ENCODE assay signal across 1 cellular context in genomic region chrX:21606037-21606436, GRCh38.
TF ChIP-seq lines count a peak whose summit lies in the region.

No MANE protein-coding gene starts in this region.

TF ChIP-seq in IMR-90, 13 proteins besides CTCF, POLR2A, EP300 and RAD21 (continued from another document):
- TF ChIP-seq, protein P1, sequence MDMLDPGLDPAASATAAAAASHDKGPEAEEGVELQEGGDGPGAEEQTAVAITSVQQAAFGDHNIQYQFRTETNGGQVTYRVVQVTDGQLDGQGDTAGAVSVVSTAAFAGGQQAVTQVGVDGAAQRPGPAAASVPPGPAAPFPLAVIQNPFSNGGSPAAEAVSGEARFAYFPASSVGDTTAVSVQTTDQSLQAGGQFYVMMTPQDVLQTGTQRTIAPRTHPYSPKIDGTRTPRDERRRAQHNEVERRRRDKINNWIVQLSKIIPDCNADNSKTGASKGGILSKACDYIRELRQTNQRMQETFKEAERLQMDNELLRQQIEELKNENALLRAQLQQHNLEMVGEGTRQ (IDR thresholded peaks at IDR 0.05; ENCODE audit: low read depth, low read length) = no peak
- TF ChIP-seq BHLHE40 (IDR thresholded peaks at IDR 0.05; ENCODE audit: low read depth, low read length) = no peak
